1 cellular context compared by ENCODE assay signal in genomic region chr19:4052114-4052992, GRCh38.
TF ChIP-seq lines count a peak whose summit lies in the region.

No MANE protein-coding gene starts in this region.

TF ChIP-seq in HepG2, 621 proteins besides CTCF, POLR2A, EP300 and RAD21 (continued from another document and continues in another):
- no peak for TF ChIP-seq USF2 (IDR thresholded peaks at IDR 0.05; ENCODE audit: low read depth, low read length)
- TF ChIP-seq USF2 (CRISPR knock-in tag; IDR thresholded peaks at IDR 0.05; ENCODE audit: borderline replicate concordance) = no peak
- peak; percentile 78 for TF ChIP-seq ZNF331 (CRISPR knock-in tag; IDR thresholded peaks at IDR 0.05)
- no peak for TF ChIP-seq SP2 (CRISPR knock-in tag; IDR thresholded peaks at IDR 0.05)
- 0 out of 2 replicates have a peak, but pooled peaks have one; percentile 17 for TF ChIP-seq ZNF790 (CRISPR knock-in tag; IDR thresholded peaks at IDR 0.05; ENCODE audit: borderline replicate concordance)
- peak; percentile 91; the same call in 1 of the 2 replicates for TF ChIP-seq ZSCAN5A (CRISPR knock-in tag; IDR thresholded peaks at IDR 0.05; ENCODE audit: borderline replicate concordance)
- no peak for TF ChIP-seq AGO1 (IDR thresholded peaks at IDR 0.05; ENCODE audit: low read depth, low read length, poor library complexity, severe bottlenecking)
- peak; percentile 22; the same call in 1 of the 2 replicates for TF ChIP-seq NRL (CRISPR knock-in tag; IDR thresholded peaks at IDR 0.05; ENCODE audit: borderline replicate concordance)
- no peak; the same call in 1 of the 2 replicates for TF ChIP-seq ZNF225 (CRISPR knock-in tag; IDR thresholded peaks at IDR 0.05)
- TF ChIP-seq RARG (CRISPR knock-in tag; IDR thresholded peaks at IDR 0.05; ENCODE audit: low read depth) = no peak
- TF ChIP-seq ZFP62 (CRISPR knock-in tag; IDR thresholded peaks at IDR 0.05) = no peak
- TF ChIP-seq ZNF205 (CRISPR knock-in tag; IDR thresholded peaks at IDR 0.05) = peak; percentile 79; the same call in 1 of the 2 replicates
- 0 out of 2 replicates have a peak, but pooled peaks have one; percentile 42 for TF ChIP-seq MXD4 (CRISPR knock-in tag; IDR thresholded peaks at IDR 0.05)
- peak; percentile 89; the same call in 1 of the 2 replicates for TF ChIP-seq ZKSCAN8 (CRISPR knock-in tag; IDR thresholded peaks at IDR 0.05; ENCODE audit: borderline replicate concordance)
- no peak for TF ChIP-seq TCF7L2 (IDR thresholded peaks at IDR 0.05; ENCODE audit: low read depth, low read length)
- TF ChIP-seq SCMH1 (CRISPR knock-in tag; IDR thresholded peaks at IDR 0.05; ENCODE audit: borderline replicate concordance) = no peak
- TF ChIP-seq ZNF720 (CRISPR knock-in tag; IDR thresholded peaks at IDR 0.05) = no peak
- peak; percentile 37; the same call in 1 of the 2 replicates for TF ChIP-seq ETV6 (CRISPR knock-in tag; conservative IDR thresholded peaks at IDR 0.05)
- TF ChIP-seq ISX (CRISPR knock-in tag; conservative IDR thresholded peaks at IDR 0.05) = no peak
- peak; percentile 77 for TF ChIP-seq ZNF770 (CRISPR knock-in tag; IDR thresholded peaks at IDR 0.05)
- no peak for TF ChIP-seq MBNL3 (CRISPR knock-in tag; conservative IDR thresholded peaks at IDR 0.05)
- peak; percentile 71 for TF ChIP-seq SKI (IDR thresholded peaks at IDR 0.05; ENCODE audit: partially characterized antibody)
- peak; percentile 78 for TF ChIP-seq BCL6 (CRISPR knock-in tag; IDR thresholded peaks at IDR 0.05)
- no peak for TF ChIP-seq ETS1 (CRISPR knock-in tag; IDR thresholded peaks at IDR 0.05)
- TF ChIP-seq ZSCAN22 (CRISPR knock-in tag; IDR thresholded peaks at IDR 0.05) = no peak
- TF ChIP-seq ZNF335 (CRISPR knock-in tag; IDR thresholded peaks at IDR 0.05) = peak; percentile 49; the same call in 1 of the 2 replicates
- TF ChIP-seq HNRNPH1 (optimal IDR thresholded peaks at IDR 0.05; ENCODE audit: low read depth, low read length) = peak; percentile 56
- TF ChIP-seq HOXA5 (CRISPR knock-in tag; IDR thresholded peaks at IDR 0.05) = peak; percentile 45; the same call in 1 of the 2 replicates
- no peak for TF ChIP-seq ELK4 (CRISPR knock-in tag; IDR thresholded peaks at IDR 0.05; ENCODE audit: borderline replicate concordance)
- peak; percentile 76; the same call in 1 of the 2 replicates for TF ChIP-seq AHDC1 (CRISPR knock-in tag; IDR thresholded peaks at IDR 0.05; ENCODE audit: borderline replicate concordance)
- 0 out of 2 replicates have a peak, but pooled peaks have one; percentile 43 for TF ChIP-seq ZNF766 (CRISPR knock-in tag; IDR thresholded peaks at IDR 0.05; ENCODE audit: borderline replicate concordance)
- peak; percentile 100 for TF ChIP-seq KDM1A (CRISPR knock-in tag; IDR thresholded peaks at IDR 0.05)
- no peak; the same call in 1 of the 2 replicates for TF ChIP-seq HMG20B (CRISPR knock-in tag; conservative IDR thresholded peaks at IDR 0.05)
- TF ChIP-seq STAT6 (CRISPR knock-in tag; IDR thresholded peaks at IDR 0.05; ENCODE audit: borderline replicate concordance) = no peak; the same call in 1 of the 2 replicates
- peak; percentile 56; the same call in 1 of the 2 replicates for TF ChIP-seq MAZ (IDR thresholded peaks at IDR 0.05; ENCODE audit: borderline replicate concordance, low read depth, low read length)
- peak; percentile 84 for TF ChIP-seq MAZ (CRISPR knock-in tag; IDR thresholded peaks at IDR 0.05; ENCODE audit: low read depth)
- no peak for TF ChIP-seq CBX2 (IDR thresholded peaks at IDR 0.05; ENCODE audit: low read depth, low read length)
- no peak for TF ChIP-seq CBX2 (CRISPR knock-in tag; IDR thresholded peaks at IDR 0.05; ENCODE audit: low read depth)
- 0 out of 2 replicates have a peak, but pooled peaks have one; percentile 64 for TF ChIP-seq NFKBIZ (CRISPR knock-in tag; IDR thresholded peaks at IDR 0.05)
- TF ChIP-seq ZNF615 (CRISPR knock-in tag; IDR thresholded peaks at IDR 0.05; ENCODE audit: borderline replicate concordance) = no peak
